In the genomic region with DNA sequence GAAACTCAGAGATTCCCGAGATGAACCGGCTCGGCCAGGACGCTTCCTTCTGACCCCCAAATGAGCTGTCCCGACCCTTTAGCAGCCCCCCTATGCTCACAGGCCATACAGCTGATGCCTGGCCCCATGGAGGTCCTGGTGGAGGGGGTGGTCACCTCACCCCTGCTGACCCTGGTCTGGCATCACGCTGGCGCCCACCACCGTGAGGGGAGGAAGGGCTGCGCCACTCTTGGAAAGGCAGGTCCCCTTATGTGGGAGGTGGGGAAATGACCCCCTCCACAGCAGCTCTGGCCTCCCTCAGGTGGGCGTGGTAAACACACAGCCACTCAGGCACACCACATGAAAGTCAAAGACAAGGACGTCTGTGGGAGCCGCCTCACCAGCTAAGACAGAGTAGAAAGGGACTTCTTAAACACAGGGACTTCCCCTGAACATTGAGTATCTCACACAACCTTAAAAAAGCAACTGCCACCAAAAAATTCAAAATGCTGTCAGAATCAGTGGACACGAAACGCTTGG, we compare ENCODE assay signal across 1 cellular context.
A peak's percentile ranks its signal among the peaks of the same experiment; 100 is the strongest.
TF ChIP-seq lines count a peak whose summit lies in the region.

No MANE protein-coding gene starts in this region.

TF ChIP-seq in GM12878, 131 proteins besides CTCF, POLR2A, EP300 and RAD21 (continued from another document and continues in another):
- TF ChIP-seq, protein P1, sequence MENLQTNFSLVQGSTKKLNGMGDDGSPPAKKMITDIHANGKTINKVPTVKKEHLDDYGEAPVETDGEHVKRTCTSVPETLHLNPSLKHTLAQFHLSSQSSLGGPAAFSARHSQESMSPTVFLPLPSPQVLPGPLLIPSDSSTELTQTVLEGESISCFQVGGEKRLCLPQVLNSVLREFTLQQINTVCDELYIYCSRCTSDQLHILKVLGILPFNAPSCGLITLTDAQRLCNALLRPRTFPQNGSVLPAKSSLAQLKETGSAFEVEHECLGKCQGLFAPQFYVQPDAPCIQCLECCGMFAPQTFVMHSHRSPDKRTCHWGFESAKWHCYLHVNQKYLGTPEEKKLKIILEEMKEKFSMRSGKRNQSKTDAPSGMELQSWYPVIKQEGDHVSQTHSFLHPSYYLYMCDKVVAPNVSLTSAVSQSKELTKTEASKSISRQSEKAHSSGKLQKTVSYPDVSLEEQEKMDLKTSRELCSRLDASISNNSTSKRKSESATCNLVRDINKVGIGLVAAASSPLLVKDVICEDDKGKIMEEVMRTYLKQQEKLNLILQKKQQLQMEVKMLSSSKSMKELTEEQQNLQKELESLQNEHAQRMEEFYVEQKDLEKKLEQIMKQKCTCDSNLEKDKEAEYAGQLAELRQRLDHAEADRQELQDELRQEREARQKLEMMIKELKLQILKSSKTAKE (IDR thresholded peaks at IDR 0.05; ENCODE audit: low read depth, poor library complexity, severe bottlenecking) = peak; percentile 76
- TF ChIP-seq, protein P2, sequence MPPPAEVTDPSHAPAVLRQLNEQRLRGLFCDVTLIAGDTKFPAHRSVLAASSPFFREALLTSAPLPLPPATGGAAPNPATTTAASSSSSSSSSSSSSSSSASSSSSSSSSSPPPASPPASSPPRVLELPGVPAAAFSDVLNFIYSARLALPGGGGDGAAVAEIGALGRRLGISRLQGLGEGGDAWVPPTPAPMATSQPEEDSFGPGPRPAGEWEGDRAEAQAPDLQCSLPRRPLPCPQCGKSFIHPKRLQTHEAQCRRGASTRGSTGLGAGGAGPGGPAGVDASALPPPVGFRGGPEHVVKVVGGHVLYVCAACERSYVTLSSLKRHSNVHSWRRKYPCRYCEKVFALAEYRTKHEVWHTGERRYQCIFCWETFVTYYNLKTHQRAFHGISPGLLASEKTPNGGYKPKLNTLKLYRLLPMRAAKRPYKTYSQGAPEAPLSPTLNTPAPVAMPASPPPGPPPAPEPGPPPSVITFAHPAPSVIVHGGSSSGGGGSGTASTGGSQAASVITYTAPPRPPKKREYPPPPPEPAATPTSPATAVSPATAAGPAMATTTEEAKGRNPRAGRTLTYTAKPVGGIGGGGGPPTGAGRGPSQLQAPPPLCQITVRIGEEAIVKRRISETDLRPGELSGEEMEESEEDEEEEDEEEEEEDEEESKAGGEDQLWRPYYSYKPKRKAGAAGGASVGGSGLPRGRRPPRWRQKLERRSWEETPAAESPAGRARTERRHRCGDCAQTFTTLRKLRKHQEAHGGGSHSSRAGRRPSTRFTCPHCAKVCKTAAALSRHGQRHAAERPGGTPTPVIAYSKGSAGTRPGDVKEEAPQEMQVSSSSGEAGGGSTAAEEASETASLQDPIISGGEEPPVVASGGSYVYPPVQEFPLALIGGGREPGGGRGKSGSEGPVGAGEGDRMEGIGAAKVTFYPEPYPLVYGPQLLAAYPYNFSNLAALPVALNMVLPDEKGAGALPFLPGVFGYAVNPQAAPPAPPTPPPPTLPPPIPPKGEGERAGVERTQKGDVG (CRISPR knock-in tag; IDR thresholded peaks at IDR 0.05) = no peak
- TF ChIP-seq, protein P3, sequence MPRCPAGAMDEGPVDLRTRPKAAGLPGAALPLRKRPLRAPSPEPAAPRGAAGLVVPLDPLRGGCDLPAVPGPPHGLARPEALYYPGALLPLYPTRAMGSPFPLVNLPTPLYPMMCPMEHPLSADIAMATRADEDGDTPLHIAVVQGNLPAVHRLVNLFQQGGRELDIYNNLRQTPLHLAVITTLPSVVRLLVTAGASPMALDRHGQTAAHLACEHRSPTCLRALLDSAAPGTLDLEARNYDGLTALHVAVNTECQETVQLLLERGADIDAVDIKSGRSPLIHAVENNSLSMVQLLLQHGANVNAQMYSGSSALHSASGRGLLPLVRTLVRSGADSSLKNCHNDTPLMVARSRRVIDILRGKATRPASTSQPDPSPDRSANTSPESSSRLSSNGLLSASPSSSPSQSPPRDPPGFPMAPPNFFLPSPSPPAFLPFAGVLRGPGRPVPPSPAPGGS (IDR thresholded peaks at IDR 0.05; ENCODE audit: borderline replicate concordance, insufficient read depth, low read depth, low read length, poor library complexity, severe bottlenecking) = peak; percentile 60
- TF ChIP-seq TCF7 (IDR thresholded peaks at IDR 0.05; ENCODE audit: borderline replicate concordance) (peak; percentile 89), MXI1 (IDR thresholded peaks at IDR 0.05; ENCODE audit: low read depth, low read length) (peak; percentile 59; the same call in 1 of the 2 replicates), EED (IDR thresholded peaks at IDR 0.05; ENCODE audit: low read depth) (peak; percentile 63; the same call in 1 of the 2 replicates), SREBF1 (IDR thresholded peaks at IDR 0.05; ENCODE audit: low read length) (no peak), JUND (IDR thresholded peaks at IDR 0.05; ENCODE audit: low read depth, low read length) (no peak), POU2F2 (IDR thresholded peaks at IDR 0.05; ENCODE audit: borderline replicate concordance, low read depth, low read length) (no peak), RFX5 (IDR thresholded peaks at IDR 0.05; ENCODE audit: low read depth, low read length) (no peak), CHD2 (IDR thresholded peaks at IDR 0.05; ENCODE audit: borderline replicate concordance, low read depth, low read length) (no peak), NR2F1 (conservative IDR thresholded peaks at IDR 0.05) (peak; percentile 71), SMARCA5 (IDR thresholded peaks at IDR 0.05) (0 out of 2 replicates have a peak, but pooled peaks have one; percentile 28), YY1 (IDR thresholded peaks at IDR 0.05; ENCODE audit: low read depth, low read length) (0 out of 2 replicates have a peak, but pooled peaks have one; percentile 34), NBN (IDR thresholded peaks at IDR 0.05) (peak; percentile 72), BMI1 (IDR thresholded peaks at IDR 0.05; ENCODE audit: borderline replicate concordance) (no peak), MEF2B (IDR thresholded peaks at IDR 0.05; ENCODE audit: partially characterized antibody, poor library complexity, severe bottlenecking) (peak; percentile 60), TCF12 (IDR thresholded peaks at IDR 0.05; ENCODE audit: low read depth, low read length) (no peak), TBL1XR1 (IDR thresholded peaks at IDR 0.05; ENCODE audit: low read depth, low read length) (no peak), MEF2A (IDR thresholded peaks at IDR 0.05; ENCODE audit: insufficient read depth, low read depth, low read length) (peak; percentile 29; the same call in 1 of the 2 replicates), MTA2 (IDR thresholded peaks at IDR 0.05; ENCODE audit: low read depth) (peak; percentile 67; the same call in 1 of the 2 replicates), DPF2 (IDR thresholded peaks at IDR 0.05) (peak; percentile 78), SREBF2 (IDR thresholded peaks at IDR 0.05; ENCODE audit: low read length) (no peak)
- TF ChIP-seq, protein P4, sequence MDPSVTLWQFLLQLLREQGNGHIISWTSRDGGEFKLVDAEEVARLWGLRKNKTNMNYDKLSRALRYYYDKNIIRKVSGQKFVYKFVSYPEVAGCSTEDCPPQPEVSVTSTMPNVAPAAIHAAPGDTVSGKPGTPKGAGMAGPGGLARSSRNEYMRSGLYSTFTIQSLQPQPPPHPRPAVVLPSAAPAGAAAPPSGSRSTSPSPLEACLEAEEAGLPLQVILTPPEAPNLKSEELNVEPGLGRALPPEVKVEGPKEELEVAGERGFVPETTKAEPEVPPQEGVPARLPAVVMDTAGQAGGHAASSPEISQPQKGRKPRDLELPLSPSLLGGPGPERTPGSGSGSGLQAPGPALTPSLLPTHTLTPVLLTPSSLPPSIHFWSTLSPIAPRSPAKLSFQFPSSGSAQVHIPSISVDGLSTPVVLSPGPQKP (IDR thresholded peaks at IDR 0.05; ENCODE audit: low read depth, low read length) = no peak
- TF ChIP-seq, protein P5, sequence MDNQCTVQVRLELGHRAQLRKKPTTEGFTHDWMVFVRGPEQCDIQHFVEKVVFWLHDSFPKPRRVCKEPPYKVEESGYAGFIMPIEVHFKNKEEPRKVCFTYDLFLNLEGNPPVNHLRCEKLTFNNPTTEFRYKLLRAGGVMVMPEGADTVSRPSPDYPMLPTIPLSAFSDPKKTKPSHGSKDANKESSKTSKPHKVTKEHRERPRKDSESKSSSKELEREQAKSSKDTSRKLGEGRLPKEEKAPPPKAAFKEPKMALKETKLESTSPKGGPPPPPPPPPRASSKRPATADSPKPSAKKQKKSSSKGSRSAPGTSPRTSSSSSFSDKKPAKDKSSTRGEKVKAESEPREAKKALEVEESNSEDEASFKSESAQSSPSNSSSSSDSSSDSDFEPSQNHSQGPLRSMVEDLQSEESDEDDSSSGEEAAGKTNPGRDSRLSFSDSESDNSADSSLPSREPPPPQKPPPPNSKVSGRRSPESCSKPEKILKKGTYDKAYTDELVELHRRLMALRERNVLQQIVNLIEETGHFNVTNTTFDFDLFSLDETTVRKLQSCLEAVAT (IDR thresholded peaks at IDR 0.05) = peak; percentile 42; the same call in 1 of the 2 replicates
- TF ChIP-seq, protein P6, sequence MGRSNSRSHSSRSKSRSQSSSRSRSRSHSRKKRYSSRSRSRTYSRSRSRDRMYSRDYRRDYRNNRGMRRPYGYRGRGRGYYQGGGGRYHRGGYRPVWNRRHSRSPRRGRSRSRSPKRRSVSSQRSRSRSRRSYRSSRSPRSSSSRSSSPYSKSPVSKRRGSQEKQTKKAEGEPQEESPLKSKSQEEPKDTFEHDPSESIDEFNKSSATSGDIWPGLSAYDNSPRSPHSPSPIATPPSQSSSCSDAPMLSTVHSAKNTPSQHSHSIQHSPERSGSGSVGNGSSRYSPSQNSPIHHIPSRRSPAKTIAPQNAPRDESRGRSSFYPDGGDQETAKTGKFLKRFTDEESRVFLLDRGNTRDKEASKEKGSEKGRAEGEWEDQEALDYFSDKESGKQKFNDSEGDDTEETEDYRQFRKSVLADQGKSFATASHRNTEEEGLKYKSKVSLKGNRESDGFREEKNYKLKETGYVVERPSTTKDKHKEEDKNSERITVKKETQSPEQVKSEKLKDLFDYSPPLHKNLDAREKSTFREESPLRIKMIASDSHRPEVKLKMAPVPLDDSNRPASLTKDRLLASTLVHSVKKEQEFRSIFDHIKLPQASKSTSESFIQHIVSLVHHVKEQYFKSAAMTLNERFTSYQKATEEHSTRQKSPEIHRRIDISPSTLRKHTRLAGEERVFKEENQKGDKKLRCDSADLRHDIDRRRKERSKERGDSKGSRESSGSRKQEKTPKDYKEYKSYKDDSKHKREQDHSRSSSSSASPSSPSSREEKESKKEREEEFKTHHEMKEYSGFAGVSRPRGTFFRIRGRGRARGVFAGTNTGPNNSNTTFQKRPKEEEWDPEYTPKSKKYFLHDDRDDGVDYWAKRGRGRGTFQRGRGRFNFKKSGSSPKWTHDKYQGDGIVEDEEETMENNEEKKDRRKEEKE (IDR thresholded peaks at IDR 0.05) = no peak
- TF ChIP-seq, protein P7, sequence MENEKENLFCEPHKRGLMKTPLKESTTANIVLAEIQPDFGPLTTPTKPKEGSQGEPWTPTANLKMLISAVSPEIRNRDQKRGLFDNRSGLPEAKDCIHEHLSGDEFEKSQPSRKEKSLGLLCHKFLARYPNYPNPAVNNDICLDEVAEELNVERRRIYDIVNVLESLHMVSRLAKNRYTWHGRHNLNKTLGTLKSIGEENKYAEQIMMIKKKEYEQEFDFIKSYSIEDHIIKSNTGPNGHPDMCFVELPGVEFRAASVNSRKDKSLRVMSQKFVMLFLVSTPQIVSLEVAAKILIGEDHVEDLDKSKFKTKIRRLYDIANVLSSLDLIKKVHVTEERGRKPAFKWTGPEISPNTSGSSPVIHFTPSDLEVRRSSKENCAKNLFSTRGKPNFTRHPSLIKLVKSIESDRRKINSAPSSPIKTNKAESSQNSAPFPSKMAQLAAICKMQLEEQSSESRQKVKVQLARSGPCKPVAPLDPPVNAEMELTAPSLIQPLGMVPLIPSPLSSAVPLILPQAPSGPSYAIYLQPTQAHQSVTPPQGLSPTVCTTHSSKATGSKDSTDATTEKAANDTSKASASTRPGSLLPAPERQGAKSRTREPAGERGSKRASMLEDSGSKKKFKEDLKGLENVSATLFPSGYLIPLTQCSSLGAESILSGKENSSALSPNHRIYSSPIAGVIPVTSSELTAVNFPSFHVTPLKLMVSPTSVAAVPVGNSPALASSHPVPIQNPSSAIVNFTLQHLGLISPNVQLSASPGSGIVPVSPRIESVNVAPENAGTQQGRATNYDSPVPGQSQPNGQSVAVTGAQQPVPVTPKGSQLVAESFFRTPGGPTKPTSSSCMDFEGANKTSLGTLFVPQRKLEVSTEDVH (IDR thresholded peaks at IDR 0.05; ENCODE audit: low read depth, partially characterized antibody) = no peak
- TF ChIP-seq, protein P8, sequence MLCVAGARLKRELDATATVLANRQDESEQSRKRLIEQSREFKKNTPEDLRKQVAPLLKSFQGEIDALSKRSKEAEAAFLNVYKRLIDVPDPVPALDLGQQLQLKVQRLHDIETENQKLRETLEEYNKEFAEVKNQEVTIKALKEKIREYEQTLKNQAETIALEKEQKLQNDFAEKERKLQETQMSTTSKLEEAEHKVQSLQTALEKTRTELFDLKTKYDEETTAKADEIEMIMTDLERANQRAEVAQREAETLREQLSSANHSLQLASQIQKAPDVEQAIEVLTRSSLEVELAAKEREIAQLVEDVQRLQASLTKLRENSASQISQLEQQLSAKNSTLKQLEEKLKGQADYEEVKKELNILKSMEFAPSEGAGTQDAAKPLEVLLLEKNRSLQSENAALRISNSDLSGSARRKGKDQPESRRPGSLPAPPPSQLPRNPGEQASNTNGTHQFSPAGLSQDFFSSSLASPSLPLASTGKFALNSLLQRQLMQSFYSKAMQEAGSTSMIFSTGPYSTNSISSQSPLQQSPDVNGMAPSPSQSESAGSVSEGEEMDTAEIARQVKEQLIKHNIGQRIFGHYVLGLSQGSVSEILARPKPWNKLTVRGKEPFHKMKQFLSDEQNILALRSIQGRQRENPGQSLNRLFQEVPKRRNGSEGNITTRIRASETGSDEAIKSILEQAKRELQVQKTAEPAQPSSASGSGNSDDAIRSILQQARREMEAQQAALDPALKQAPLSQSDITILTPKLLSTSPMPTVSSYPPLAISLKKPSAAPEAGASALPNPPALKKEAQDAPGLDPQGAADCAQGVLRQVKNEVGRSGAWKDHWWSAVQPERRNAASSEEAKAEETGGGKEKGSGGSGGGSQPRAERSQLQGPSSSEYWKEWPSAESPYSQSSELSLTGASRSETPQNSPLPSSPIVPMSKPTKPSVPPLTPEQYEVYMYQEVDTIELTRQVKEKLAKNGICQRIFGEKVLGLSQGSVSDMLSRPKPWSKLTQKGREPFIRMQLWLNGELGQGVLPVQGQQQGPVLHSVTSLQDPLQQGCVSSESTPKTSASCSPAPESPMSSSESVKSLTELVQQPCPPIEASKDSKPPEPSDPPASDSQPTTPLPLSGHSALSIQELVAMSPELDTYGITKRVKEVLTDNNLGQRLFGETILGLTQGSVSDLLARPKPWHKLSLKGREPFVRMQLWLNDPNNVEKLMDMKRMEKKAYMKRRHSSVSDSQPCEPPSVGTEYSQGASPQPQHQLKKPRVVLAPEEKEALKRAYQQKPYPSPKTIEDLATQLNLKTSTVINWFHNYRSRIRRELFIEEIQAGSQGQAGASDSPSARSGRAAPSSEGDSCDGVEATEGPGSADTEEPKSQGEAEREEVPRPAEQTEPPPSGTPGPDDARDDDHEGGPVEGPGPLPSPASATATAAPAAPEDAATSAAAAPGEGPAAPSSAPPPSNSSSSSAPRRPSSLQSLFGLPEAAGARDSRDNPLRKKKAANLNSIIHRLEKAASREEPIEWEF (IDR thresholded peaks at IDR 0.05; ENCODE audit: insufficient replicate concordance, low read depth, low read length) = peak; percentile 63
- TF ChIP-seq, protein P9, sequence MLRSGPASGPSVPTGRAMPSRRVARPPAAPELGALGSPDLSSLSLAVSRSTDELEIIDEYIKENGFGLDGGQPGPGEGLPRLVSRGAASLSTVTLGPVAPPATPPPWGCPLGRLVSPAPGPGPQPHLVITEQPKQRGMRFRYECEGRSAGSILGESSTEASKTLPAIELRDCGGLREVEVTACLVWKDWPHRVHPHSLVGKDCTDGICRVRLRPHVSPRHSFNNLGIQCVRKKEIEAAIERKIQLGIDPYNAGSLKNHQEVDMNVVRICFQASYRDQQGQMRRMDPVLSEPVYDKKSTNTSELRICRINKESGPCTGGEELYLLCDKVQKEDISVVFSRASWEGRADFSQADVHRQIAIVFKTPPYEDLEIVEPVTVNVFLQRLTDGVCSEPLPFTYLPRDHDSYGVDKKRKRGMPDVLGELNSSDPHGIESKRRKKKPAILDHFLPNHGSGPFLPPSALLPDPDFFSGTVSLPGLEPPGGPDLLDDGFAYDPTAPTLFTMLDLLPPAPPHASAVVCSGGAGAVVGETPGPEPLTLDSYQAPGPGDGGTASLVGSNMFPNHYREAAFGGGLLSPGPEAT (IDR thresholded peaks at IDR 0.05; ENCODE audit: low read depth) = peak; percentile 30; the same call in 1 of the 2 replicates
